ENCODE assay signal across 9 cellular contexts in genomic region chr22:45083659-45084305, GRCh38.
DNase-seq lines count a peak whose midpoint lies in the region; ATAC-seq and TF ChIP-seq lines count a peak whose summit lies in the region.
"Had no signal": no experiment of that assay in that cellular context is flagged by ENCODE, and none has a peak within 500 bp of the region (broad histone marks: within the 10 kb centered on the region; RNA-seq: fewer than 3 reads in every experiment).

No MANE protein-coding gene starts in this region.

- TF ChIP-seq CTCF in RWPE1 (conservative IDR thresholded peaks at IDR 0.05; ENCODE audit: low read depth) (no peak), fibroblast of mammary gland (conservative IDR thresholded peaks at IDR 0.05; ENCODE audit: control insufficient read depth, insufficient read depth, low read depth, low read length) (no peak)

- no peak overlapping the region for H3K4me3 Mint-ChIP-seq in stimulated activated naive CD8-positive, alpha-beta T cell treated with anti-CD3 and anti-CD28 coated beads, Interleukin-15, amount 100 ng/mL, for 72 hours
- H3K4me3 Mint-ChIP-seq: CD4-positive, alpha-beta T cell had no signal

- H3K27ac ChIP-seq in RWPE1: no peak overlapping the region

- H3K9me3 Mint-ChIP-seq in stimulated activated naive CD8-positive, alpha-beta T cell treated with anti-CD3 and anti-CD28 coated beads, Interleukin-15, amount 100 ng/mL, for 72 hours: peaks cover 6 to 12% of the 10 kb centered on the region in 2 donors

- H3K27me3 Mint-ChIP-seq in stimulated activated naive CD8-positive, alpha-beta T cell treated with anti-CD3 and anti-CD28 coated beads, Interleukin-15, amount 100 ng/mL, for 72 hours: peaks cover 31% of the 10 kb centered on the region

- H3K4me1 Mint-ChIP-seq in stimulated activated naive CD8-positive, alpha-beta T cell treated with anti-CD3 and anti-CD28 coated beads, Interleukin-15, amount 100 ng/mL, for 72 hours: peaks cover 6% of the 10 kb centered on the region

- CTCF ChIA-PET in RWPE1 (lab: Yijun Ruan, JAX): no interaction called here

- H3K4me3 ChIP-seq in fibroblast of mammary gland (ENCODE audit: control insufficient read depth, low read depth, low read length): no peak overlapping the region

- ATAC-seq in stimulated activated naive CD8-positive, alpha-beta T cell treated with anti-CD3 and anti-CD28 coated beads, Interleukin-15, amount 100 ng/mL, for 72 hours: peak; percentile 70
- ATAC-seq in GM18868 (IDR thresholded peaks at IDR 0.05; ENCODE audit: unreplicated experiment): no peak

- in situ Hi-C loops in G401 (cut with HindIII; ENCODE audit: low sequenced_read_pairs): no loop called here

- POLR2A ChIA-PET in RWPE1 (lab: Yijun Ruan, JAX; ENCODE audit: low non-redundant PET): no interaction called here

- no peak overlapping the region for H3K27ac Mint-ChIP-seq in stimulated activated naive CD8-positive, alpha-beta T cell treated with anti-CD3 and anti-CD28 coated beads, Interleukin-15, amount 100 ng/mL, for 72 hours
- H3K27ac Mint-ChIP-seq: CD4-positive, alpha-beta T cell had no signal

- peak; percentile 13 for DNase-seq in activated naive CD4-positive, alpha-beta T cell treated with Interleukin-2 at 50 U/mL for 16 hours
- no peak for DNase-seq in activated naive CD4-positive, alpha-beta T cell (lab: John Stamatoyannopoulos, UW)
- peak; percentile 21 for DNase-seq in RWPE1 (ENCODE audit: low spot score)
- peak; percentile 89 for DNase-seq in fibroblast of mammary gland (ENCODE audit: low read depth)
- DNase-seq in stimulated activated naive CD8-positive, alpha-beta T cell treated with anti-CD3 and anti-CD28 coated beads, Interleukin-15, amount 100 ng/mL, for 72 hours: no peak
- no peak for DNase-seq in G401 (ENCODE audit: low spot score)
- DNase-seq in UCSD-AML1 (lab: John Stamatoyannopoulos, UW; ENCODE audit: unreplicated experiment): no peak
- DNase-seq: CD4-positive, alpha-beta T cell had no signal

Comparison
In these comparisons a context has a peak if more than half of its experiments do, and no peak if none do; other contexts are left out.
1. DNase-seq: peak in activated naive CD4-positive, alpha-beta T cell treated with Interleukin-2 at 50 U/mL for 16 hours (single experiment), RWPE1 (single experiment) and fibroblast of mammary gland (single experiment); none in activated naive CD4-positive, alpha-beta T cell (0 of 4), stimulated activated naive CD8-positive, alpha-beta T cell treated with anti-CD3 and anti-CD28 coated beads, Interleukin-15, amount 100 ng/mL, for 72 hours (0 of 2), G401 (single experiment) and UCSD-AML1 (single experiment).